In genomic region chr12:120489018-120489417, GRCh38 we compare ENCODE assay signal across 33 cellular contexts. TPM values are rescaled to one million over a fixed set of nuclear protein-coding genes. Genes with fewer than 3 reads are reported as not detected.
A peak's percentile ranks its signal among the peaks of the same experiment; 100 is the strongest.
DNase-seq lines count a peak whose midpoint lies in the region; ATAC-seq and TF ChIP-seq lines count a peak whose summit lies in the region.
"Had no signal": no experiment of that assay in that cellular context is flagged by ENCODE, and none has a peak within 500 bp of the region (broad histone marks: within the 10 kb centered on the region; RNA-seq: fewer than 3 reads in every experiment).

No MANE protein-coding gene starts in this region.

- peaks cover 17% of the 10 kb centered on the region for H3K36me3 Mint-ChIP-seq in HFFc6 (ENCODE audit: low read depth)
- H3K36me3 Mint-ChIP-seq: activated naive CD8-positive, alpha-beta T cell had no signal

- H3K4me1 ChIP-seq in uterus = peaks cover 0 to 4% of the 10 kb centered on the region in 2 donors
- H3K4me1 ChIP-seq: ascending aorta, HAP-1, left lung, spleen, thyroid gland had no signal

- no peaks in the 10 kb centered on the region for H3K27me3 ChIP-seq in uterus
- H3K27me3 ChIP-seq: ascending aorta, gastrocnemius medialis, left lung, spleen, thyroid gland had no signal

- H3K9me3 ChIP-seq in SK-N-MC (ENCODE audit: low read depth, low read length) (no peaks in the 10 kb centered on the region), uterus (no peaks in the 10 kb centered on the region)
- H3K9me3 ChIP-seq: ascending aorta, gastrocnemius medialis, HAP-1, left lung, spleen, thyroid gland had no signal

- H3K36me3 ChIP-seq in SK-N-MC (ENCODE audit: insufficient read depth, low read length) (peaks cover 10% of the 10 kb centered on the region; the same call in 1 of the 2 replicates), uterus (no peaks in the 10 kb centered on the region)
- H3K36me3 ChIP-seq: ascending aorta, gastrocnemius medialis, HAP-1, thyroid gland had no signal

- intact Hi-C loops in uterus (cut with DNase I; ENCODE audit: low total_unique reads) = no loop called here

- TF ChIP-seq CTCF in HFFc6 (IDR thresholded peaks at IDR 0.05) (no peak), uterus (IDR thresholded peaks at IDR 0.05) (no peak)

- peak; percentile 86 for ATAC-seq in esophagus mucosa
- ATAC-seq: gastrocnemius medialis; GM12878; left lung; naive thymus-derived CD8-positive, alpha-beta T cell had no signal

- 0 out of 2 replicates have a peak overlapping the region, but pooled peaks have one; percentile 16 for H3K27ac ChIP-seq in SK-N-MC
- H3K27ac ChIP-seq in uterus = peak overlapping the region; percentile 30 to 77
- H3K27ac ChIP-seq: ascending aorta, gastrocnemius medialis, HL-60, left lung, spleen, thyroid gland had no signal

- no peaks in the 10 kb centered on the region for H3K9me3 Mint-ChIP-seq in HFFc6
- H3K9me3 Mint-ChIP-seq: activated B cell treated with CpG ODN at 0.5 μM for 24 hours; activated T-helper 2 cell treated with anti-CD3 and anti-CD28 coated beads, Interferon-gamma antibody, Interleukin-2, Interleukin-4, amounts not matched to agents 10 μg/mL and 5 μg/mL and 100 μg/mL, durations not matched to agents 14 hours and 24 hours and 36 hours; CD8-positive, alpha-beta memory T cell; central memory CD8-positive, alpha-beta T cell; naive thymus-derived CD8-positive, alpha-beta T cell had no signal

- H3K4me3 ChIP-seq in SK-N-MC (no peak overlapping the region), uterus (no peak overlapping the region)
- H3K4me3 ChIP-seq: ascending aorta, gastrocnemius medialis, GM12878, HAP-1, left lung, spleen, thyroid gland had no signal

- H3K4me3 Mint-ChIP-seq in HFFc6 = no peak overlapping the region
- H3K4me3 Mint-ChIP-seq: activated B cell treated with CpG ODN at 0.5 μM for 24 hours; activated naive CD8-positive, alpha-beta T cell; CD8-positive, alpha-beta memory T cell; central memory CD8-positive, alpha-beta T cell; naive thymus-derived CD8-positive, alpha-beta T cell had no signal

- H3K27ac Mint-ChIP-seq in HFFc6 = no peak overlapping the region
- H3K27ac Mint-ChIP-seq: activated B cell treated with CpG ODN at 0.5 μM for 24 hours; activated naive CD8-positive, alpha-beta T cell; activated T-helper 2 cell treated with anti-CD3 and anti-CD28 coated beads, Interferon-gamma antibody, Interleukin-2, Interleukin-4, amounts not matched to agents 10 μg/mL and 5 μg/mL and 100 μg/mL, durations not matched to agents 14 hours and 24 hours and 36 hours had no signal

- no peaks in the 10 kb centered on the region for H3K27me3 Mint-ChIP-seq in HFFc6 (ENCODE audit: insufficient read depth)
- H3K27me3 Mint-ChIP-seq: activated B cell treated with CpG ODN at 0.5 μM for 24 hours; activated naive CD8-positive, alpha-beta T cell; CD8-positive, alpha-beta memory T cell; central memory CD8-positive, alpha-beta T cell; naive thymus-derived CD8-positive, alpha-beta T cell had no signal

- DNase-seq in HFFc6 (peak; percentile 6), SK-N-MC (ENCODE audit: low read depth, low spot score) (no peak), uterus (peak in 1 of 2 donors; percentile 22), NOMO-1 treated with DMSO at 0.1 percent for 48 hours (lab: John Stamatoyannopoulos, UW; ENCODE audit: unreplicated experiment) (no peak)
- DNase-seq in activated CD4-positive, alpha-beta T cell treated with anti-CD3 and anti-CD28 coated beads for 4 hours = no peak
- no peak for DNase-seq in activated T-cell treated with anti-CD3 and anti-CD28 coated beads, Interleukin-2, amount 50 U/mL, for 1 hour
- DNase-seq: activated B cell treated with CpG ODN at 0.5 μM for 24 hours; activated CD4-positive, alpha-beta T cell treated with anti-CD3 and anti-CD28 coated beads, Interleukin-2, amount 50 U/mL, for 48 hours; activated CD8-positive, alpha-beta memory T cell treated with anti-CD3 and anti-CD28 coated beads, Interleukin-2, amount 50 U/mL, for 4 hours; CD8-positive, alpha-beta memory T cell; DND-41; gastrocnemius medialis; left lung; naive thymus-derived CD8-positive, alpha-beta T cell; NCI-H1105 treated with DMSO at 0.1 percent for 48 hours; NCI-H2029 treated with DMSO at 0.1 percent for 48 hours; NCI-H345; NCI-H82; retina; SHP77; spleen; stimulated activated CD4-positive, alpha-beta T cell treated with anti-CD3 and anti-CD28 coated beads, Interleukin-4, amount 100 ng/mL, for 4 hours; stimulated activated naive CD4-positive, alpha-beta T cell; T1000; thyroid gland had no signal

- TF ChIP-seq POLR2A in uterus (IDR thresholded peaks at IDR 0.05) = no peak

- H3K9ac ChIP-seq in SK-N-MC (ENCODE audit: insufficient read length) = no peak overlapping the region

- H3K4me1 Mint-ChIP-seq in HFFc6 (ENCODE audit: low read depth) = peaks cover 14% of the 10 kb centered on the region
- H3K4me1 Mint-ChIP-seq: activated B cell treated with CpG ODN at 0.5 μM for 24 hours had no signal

RNA-seq across cellular contexts. Expression of gene DYNLL1, which starts 6.9 kb away (rescaled TPM):
- total RNA-seq in HFFc6 (2021; fragmentation: NEBNext Ultra II Directional; extraction: Animal tissue kit (Norgen Biotek cat#: 25700)) = 100 to 1,000 TPM; 530 to 650 (median 609) TPM
- total RNA-seq in esophagus mucosa (621 TPM), uterus (100 to 1,000 TPM; 239 to 457 (median 291) TPM)

RNA-seq across cellular contexts. Expression of gene SRSF9, which starts 19.5 kb away (rescaled TPM):
- 100 to 1,000 TPM; 232 to 247 (median 238) TPM for total RNA-seq in HFFc6 (2021; fragmentation: NEBNext Ultra II Directional; extraction: Animal tissue kit (Norgen Biotek cat#: 25700))
- total RNA-seq in esophagus mucosa = 139 TPM
- 100 to 1,000 TPM in 2 of 4 donors, 10 to 100 TPM in 2; 10.5 to 150 (median 91.1) TPM for total RNA-seq in uterus

RNA-seq across cellular contexts. Expression of gene COQ5, which starts 39.9 kb away (rescaled TPM):
- 10 to 100 TPM; 26.0 to 30.7 (median 27.4) TPM for total RNA-seq in HFFc6 (2021; fragmentation: NEBNext Ultra II Directional; extraction: Animal tissue kit (Norgen Biotek cat#: 25700))
- 23.2 TPM for total RNA-seq in esophagus mucosa
- 100 to 1,000 TPM in 1 of 4 donors, 10 to 100 TPM in 3; 18.5 to 117 (median 25.9) TPM for total RNA-seq in uterus

RNA-seq across cellular contexts. Expression of gene GATC, which starts 42.8 kb away (rescaled TPM):
- 10 to 100 TPM; 16.3 to 30.9 (median 24.0) TPM for total RNA-seq in HFFc6 (2021; fragmentation: NEBNext Ultra II Directional; extraction: Animal tissue kit (Norgen Biotek cat#: 25700))
- total RNA-seq in esophagus mucosa (9.8 TPM), uterus (10 to 100 TPM; 11.8 to 31.9 (median 18.3) TPM)

RNA-seq across cellular contexts. Expression of gene TRIAP1, which starts 42.8 kb away (rescaled TPM):
- 10 to 100 TPM; 37.9 to 49.0 (median 41.6) TPM for total RNA-seq in HFFc6 (2021; fragmentation: NEBNext Ultra II Directional; extraction: Animal tissue kit (Norgen Biotek cat#: 25700))
- total RNA-seq in esophagus mucosa (22.4 TPM), uterus (10 to 100 TPM in 2 of 4 donors, 1 to 10 TPM in 2; 1.2 to 16.8 (median 8.0) TPM)
